Comparison of ENCODE assay signal across 13 cellular contexts in genomic region chr2:177175917-177176668, GRCh38. TPM values are rescaled to one million over a fixed set of nuclear protein-coding genes. Genes with fewer than 3 reads are reported as not detected.
DNase-seq lines count a peak whose midpoint lies in the region; ATAC-seq, FAIRE-seq and TF ChIP-seq lines count a peak whose summit lies in the region.
"Had no signal": no experiment of that assay in that cellular context is flagged by ENCODE, and none has a peak within 500 bp of the region (broad histone marks: within the 10 kb centered on the region; RNA-seq: fewer than 3 reads in every experiment).

No MANE protein-coding gene starts in this region.

- intact Hi-C loops in natural killer cell (cut with micrococcal nuclease) = no loop called here

- no peak for TF ChIP-seq CTCF in natural killer cell (IDR thresholded peaks at IDR 0.05)

- peaks cover 0 to under 1% of the 10 kb centered on the region in 2 donors for H3K27me3 Mint-ChIP-seq in natural killer cell (ENCODE audit: low read depth in 2 of 2)
- peaks cover 0 to 3% of the 10 kb centered on the region in 2 donors for H3K27me3 Mint-ChIP-seq in natural killer cell treated with Interleukin-12 subunit alpha and Interleukin-12 subunit beta and Interleukin-15 and Interleukin-18, amount 100 ng/mL, for 72 hours
- H3K27me3 Mint-ChIP-seq in effector memory CD8-positive, alpha-beta T cell = peaks cover 0 to 23% of the 10 kb centered on the region in 2 donors

- peak overlapping the region in 1 of 2 donors; percentile 33 for H3K27ac Mint-ChIP-seq in natural killer cell
- H3K27ac Mint-ChIP-seq in natural killer cell treated with Interleukin-12 subunit alpha and Interleukin-12 subunit beta and Interleukin-15 and Interleukin-18, amount 100 ng/mL, for 72 hours = no peak overlapping the region
- H3K27ac Mint-ChIP-seq in effector memory CD8-positive, alpha-beta T cell = peak overlapping the region in 1 of 2 donors; percentile 41
- no peak overlapping the region for H3K27ac Mint-ChIP-seq in activated naive CD4-positive, alpha-beta T cell treated with anti-CD3 and anti-CD28 coated beads, Interleukin-2, amount 50 U/mL, for 72 hours
- H3K27ac Mint-ChIP-seq: IgD-negative memory B cell had no signal

- no peak for DNase-seq in natural killer cell
- no peak for DNase-seq in natural killer cell treated with Interleukin-12 subunit alpha and Interleukin-12 subunit beta and Interleukin-15 and Interleukin-18, amount 100 ng/mL, for 72 hours (ENCODE audit: low spot score)
- DNase-seq in NCI-H69 (lab: John Stamatoyannopoulos, UW) = peak; percentile 28
- no peak for DNase-seq in effector memory CD8-positive, alpha-beta T cell
- no peak for DNase-seq in GM19239 (ENCODE audit: insufficient read length, low spot score)
- DNase-seq in activated naive CD4-positive, alpha-beta T cell treated with anti-CD3 and anti-CD28 coated beads, Interleukin-2, amount 50 U/mL, for 72 hours (ENCODE audit: low spot score in 2 of 2) = no peak
- no peak for DNase-seq in SKM-1 treated with dmso at 0.1 percent for 144 hours (lab: John Stamatoyannopoulos, UW; ENCODE audit: unreplicated experiment)
- DNase-seq: C1 segment of cervical spinal cord, GOT3, NCI-H1417, SIG-M5 had no signal

- H3K4me1 Mint-ChIP-seq in natural killer cell = peaks cover 10 to 13% of the 10 kb centered on the region in 2 donors
- H3K4me1 Mint-ChIP-seq in natural killer cell treated with Interleukin-12 subunit alpha and Interleukin-12 subunit beta and Interleukin-15 and Interleukin-18, amount 100 ng/mL, for 72 hours (ENCODE audit: low read depth in 2 of 2) = peaks cover 8 to 11% of the 10 kb centered on the region in 2 donors
- H3K4me1 Mint-ChIP-seq in effector memory CD8-positive, alpha-beta T cell (ENCODE audit: low read depth in 2 of 2) = peaks cover 5 to 6% of the 10 kb centered on the region in 2 donors

- no peaks in the 10 kb centered on the region for H3K9me3 Mint-ChIP-seq in natural killer cell
- no peaks in the 10 kb centered on the region for H3K9me3 Mint-ChIP-seq in natural killer cell treated with Interleukin-12 subunit alpha and Interleukin-12 subunit beta and Interleukin-15 and Interleukin-18, amount 100 ng/mL, for 72 hours
- H3K9me3 Mint-ChIP-seq in effector memory CD8-positive, alpha-beta T cell = no peaks in the 10 kb centered on the region
- no peaks in the 10 kb centered on the region for H3K9me3 Mint-ChIP-seq in activated naive CD4-positive, alpha-beta T cell treated with anti-CD3 and anti-CD28 coated beads, Interleukin-2, amount 50 U/mL, for 72 hours
- H3K9me3 Mint-ChIP-seq: IgD-negative memory B cell had no signal

- no peak overlapping the region for H3K4me3 Mint-ChIP-seq in natural killer cell
- no peak overlapping the region for H3K4me3 Mint-ChIP-seq in natural killer cell treated with Interleukin-12 subunit alpha and Interleukin-12 subunit beta and Interleukin-15 and Interleukin-18, amount 100 ng/mL, for 72 hours
- H3K4me3 Mint-ChIP-seq in effector memory CD8-positive, alpha-beta T cell = no peak overlapping the region
- H3K4me3 Mint-ChIP-seq: IgD-negative memory B cell had no signal

- no peak for FAIRE-seq in GM19239 (lab: Jason Lieb, UNC)

- peak; percentile 44 to 78 (median 75) for ATAC-seq in natural killer cell
- no peak for ATAC-seq in natural killer cell treated with Interleukin-12 subunit alpha and Interleukin-12 subunit beta and Interleukin-15 and Interleukin-18, amount 100 ng/mL, for 72 hours
- ATAC-seq in effector memory CD8-positive, alpha-beta T cell (replicated peaks) = peak; percentile 29
- ATAC-seq in HG02852 (IDR thresholded peaks at IDR 0.05; ENCODE audit: unreplicated experiment) = no peak
- ATAC-seq in activated naive CD4-positive, alpha-beta T cell treated with anti-CD3 and anti-CD28 coated beads, Interleukin-2, amount 50 U/mL, for 72 hours = no peak

- H3K36me3 Mint-ChIP-seq in natural killer cell = no peaks in the 10 kb centered on the region
- H3K36me3 Mint-ChIP-seq in natural killer cell treated with Interleukin-12 subunit alpha and Interleukin-12 subunit beta and Interleukin-15 and Interleukin-18, amount 100 ng/mL, for 72 hours = no peaks in the 10 kb centered on the region
- H3K36me3 Mint-ChIP-seq in effector memory CD8-positive, alpha-beta T cell (ENCODE audit: insufficient read depth) = no peaks in the 10 kb centered on the region
- no peaks in the 10 kb centered on the region for H3K36me3 Mint-ChIP-seq in activated naive CD4-positive, alpha-beta T cell treated with anti-CD3 and anti-CD28 coated beads, Interleukin-2, amount 50 U/mL, for 72 hours
- H3K36me3 Mint-ChIP-seq: IgD-negative memory B cell had no signal

RNA-seq across cellular contexts. Expression of gene HNRNPA3, which starts 36.5 kb away (rescaled TPM):
- 100 to 1,000 TPM; 223 to 298 (median 289) TPM for total RNA-seq in natural killer cell
- 100 to 1,000 TPM; 170 to 282 TPM for total RNA-seq in natural killer cell treated with Interleukin-12 subunit alpha and Interleukin-12 subunit beta and Interleukin-15 and Interleukin-18, amount 100 ng/mL, for 72 hours
- 100 to 1,000 TPM; 259 to 273 TPM for total RNA-seq in activated naive CD4-positive, alpha-beta T cell treated with anti-CD3 and anti-CD28 coated beads, Interleukin-2, amount 50 U/mL, for 72 hours

Comparison
In these comparisons a context has a peak if more than half of its experiments do, and no peak if none do; other contexts are left out.
1. ATAC-seq: peak in natural killer cell (3 of 3) and effector memory CD8-positive, alpha-beta T cell (single experiment); none in natural killer cell treated with Interleukin-12 subunit alpha and Interleukin-12 subunit beta and Interleukin-15 and Interleukin-18, amount 100 ng/mL, for 72 hours (0 of 2), HG02852 (single experiment) and activated naive CD4-positive, alpha-beta T cell treated with anti-CD3 and anti-CD28 coated beads, Interleukin-2, amount 50 U/mL, for 72 hours (0 of 2).